ENCODE assay signal across 34 cellular contexts in genomic region chr10:109941193-109941872, GRCh38. TPM values are rescaled to one million over a fixed set of nuclear protein-coding genes. Genes with fewer than 3 reads are reported as not detected.
DNase-seq lines count a peak whose midpoint lies in the region; ATAC-seq, FAIRE-seq and TF ChIP-seq lines count a peak whose summit lies in the region.
"Had no signal": no experiment of that assay in that cellular context is flagged by ENCODE, and none has a peak within 500 bp of the region (broad histone marks: within the 10 kb centered on the region; RNA-seq: fewer than 3 reads in every experiment).

No MANE protein-coding gene starts in this region.

- intact Hi-C loops in HepG2 (cut with micrococcal nuclease; ENCODE audit: unreplicated experiment): no loop called here
- intact Hi-C loops in right lobe of liver (cut with DNase I): no loop called here
- intact Hi-C loops in naive thymus-derived CD4-positive, alpha-beta T cell (cut with micrococcal nuclease): no loop called here
- intact Hi-C loops in colonic mucosa (cut with DNase I): no loop called here
- intact Hi-C loops in ovary (cut with DNase I): no loop called here

- TF ChIP-seq RAD21 in HepG2 (CRISPR knock-in tag; IDR thresholded peaks at IDR 0.05): no peak

- POLR2A ChIA-PET in HepG2 (lab: Yijun Ruan, JAX): no interaction called here
- POLR2A ChIA-PET in naive thymus-derived CD4-positive, alpha-beta T cell (lab: Charles Lee): interaction anchor here (0.6 kb wide), 1 partner anchor 59 kb away, joined by 3 read pairs; no protein-coding TSS in a partner anchor

- H3K4me3 Mint-ChIP-seq in endodermal cell: no peak overlapping the region
- H3K4me3 Mint-ChIP-seq in naive thymus-derived CD4-positive, alpha-beta T cell: no peak overlapping the region
- H3K4me3 Mint-ChIP-seq: activated CD8-positive, alpha-beta memory T cell treated with anti-CD3 and anti-CD28 coated beads, Interleukin-2, amount 10 ng/mL, durations not matched to agents 7 days and 5 days; activated naive CD8-positive, alpha-beta T cell treated with anti-CD3 and anti-CD28 coated beads, Interleukin-2, amount 10 ng/mL, durations not matched to agents 7 days and 5 days; activated T-cell treated with anti-CD3 and anti-CD28 coated beads, Interleukin-2, amount 50 U/mL, for 4 hours; central memory CD8-positive, alpha-beta T cell; dendritic cell treated with granulocyte-macrophage colony-stimulating factor and Interleukin-4, amounts not matched to agents 40 ng/mL and 50 ng/mL, for 4 days; stimulated activated memory B cell treated with anti-CD40 and anti-IgM and Interleukin-4, amounts not matched to agents 10 μg/mL and 1 μg/mL and 100 μg/mL, for 72 hours; T-helper 1 cell treated with Interleukin-12 subunit alpha and Interleukin-12 subunit beta and Interleukin-4 antibody, amounts not matched to agents 30 μg/mL and 1 μg/mL, for 36 hours had no signal

- H3K9me3 ChIP-seq in HepG2 (ENCODE audit: low read length) (no peaks in the 10 kb centered on the region), right lobe of liver (no peaks in the 10 kb centered on the region), endodermal cell (ENCODE audit: control insufficient read depth, low read length) (no peaks in the 10 kb centered on the region), colonic mucosa (no peaks in the 10 kb centered on the region), ovary (no peaks in the 10 kb centered on the region)
- no peaks in the 10 kb centered on the region for H3K9me3 ChIP-seq in naive thymus-derived CD4-positive, alpha-beta T cell (ENCODE audit: control insufficient read depth in 2 of 3, low read length in 3 of 3)
- H3K9me3 ChIP-seq: A549, esophagus squamous epithelium, psoas muscle, upper lobe of left lung had no signal

- FAIRE-seq in HepG2 (lab: Jason Lieb, UNC) (no peak), H54 (lab: Jason Lieb, UNC) (no peak)
- FAIRE-seq: A549, HTR-8/SVneo, TTC549 had no signal

- TF ChIP-seq EP300 in HepG2 (IDR thresholded peaks at IDR 0.05; ENCODE audit: low read depth in 2 of 2, low read length in 2 of 2) (no peak), HepG2 (CRISPR knock-in tag; IDR thresholded peaks at IDR 0.05; ENCODE audit: borderline replicate concordance) (no peak), ovary (IDR thresholded peaks at IDR 0.05) (no peak)

- in situ Hi-C loops in HepG2 (cut with HindIII; ENCODE audit: extremely low pct_ligation_motif_present, low pct_unique_long_range_greater_than_20kb): no loop called here

- H3K79me2 ChIP-seq in HepG2 (ENCODE audit: insufficient read depth, low read length): no peaks in the 10 kb centered on the region

- no peaks in the 10 kb centered on the region for H3K9me3 Mint-ChIP-seq in endodermal cell
- no peaks in the 10 kb centered on the region for H3K9me3 Mint-ChIP-seq in naive thymus-derived CD4-positive, alpha-beta T cell
- H3K9me3 Mint-ChIP-seq: activated naive CD8-positive, alpha-beta T cell treated with anti-CD3 and anti-CD28 coated beads, Interleukin-2, amount 10 ng/mL, durations not matched to agents 7 days and 5 days; activated T-cell treated with anti-CD3 and anti-CD28 coated beads, Interleukin-2, amount 50 U/mL, for 4 hours; CD4-positive, CD25-positive, alpha-beta regulatory T cell; central memory CD8-positive, alpha-beta T cell; dendritic cell treated with granulocyte-macrophage colony-stimulating factor and Interleukin-4, amounts not matched to agents 40 ng/mL and 50 ng/mL, for 4 days; stimulated activated memory B cell treated with anti-CD40 and anti-IgM and Interleukin-4, amounts not matched to agents 10 μg/mL and 1 μg/mL and 100 μg/mL, for 72 hours; T-helper 1 cell treated with Interleukin-12 subunit alpha and Interleukin-12 subunit beta and Interleukin-4 antibody, amounts not matched to agents 30 μg/mL and 1 μg/mL, for 36 hours had no signal

- peak overlapping the region; percentile 83 for H3K27ac Mint-ChIP-seq in endodermal cell
- H3K27ac Mint-ChIP-seq in naive thymus-derived CD4-positive, alpha-beta T cell: peak overlapping the region in 5 of 9 donors; percentile 15 to 69 (median 55)
- H3K27ac Mint-ChIP-seq: activated CD8-positive, alpha-beta memory T cell treated with anti-CD3 and anti-CD28 coated beads, Interleukin-2, amount 10 ng/mL, durations not matched to agents 7 days and 5 days; activated naive CD8-positive, alpha-beta T cell treated with anti-CD3 and anti-CD28 coated beads, Interleukin-2, amount 10 ng/mL, durations not matched to agents 7 days and 5 days; dendritic cell treated with granulocyte-macrophage colony-stimulating factor and Interleukin-4, amounts not matched to agents 40 ng/mL and 50 ng/mL, for 4 days; stimulated activated memory B cell treated with anti-CD40 and anti-IgM and Interleukin-4, amounts not matched to agents 10 μg/mL and 1 μg/mL and 100 μg/mL, for 72 hours; T-helper 1 cell treated with Interleukin-12 subunit alpha and Interleukin-12 subunit beta and Interleukin-4 antibody, amounts not matched to agents 30 μg/mL and 1 μg/mL, for 36 hours had no signal

- peak overlapping the region; percentile 50 for H3K4me2 ChIP-seq in HepG2 (ENCODE audit: low read depth, low read length)
- H3K4me2 ChIP-seq: A549 had no signal

- DNase-seq in HepG2 (ENCODE audit: low spot score) (no peak), right lobe of liver (no peak), endodermal cell (no peak), colonic mucosa (no peak), ovary (no peak), H54 (ENCODE audit: insufficient read length, low spot score) (no peak)
- DNase-seq in naive thymus-derived CD4-positive, alpha-beta T cell: no peak
- no peak for DNase-seq in stimulated activated CD4-positive, alpha-beta T cell treated with anti-CD3 and anti-CD28 coated beads, Interleukin-4, amount 100 ng/mL, for 1 hour
- DNase-seq: activated CD4-positive, alpha-beta T cell treated with anti-CD3 and anti-CD28 coated beads, Interleukin-2, amount 50 U/mL, for 4 hours; activated CD8-positive, alpha-beta memory T cell treated with anti-CD3 and anti-CD28 coated beads, Interleukin-2, amount 10 ng/mL, durations not matched to agents 7 days and 5 days; activated gamma-delta T cell treated with Interleukin-2 at 50 U/mL for 16 hours; activated naive CD8-positive, alpha-beta T cell treated with anti-CD3 and anti-CD28 coated beads, Interleukin-2, amount 10 ng/mL, durations not matched to agents 7 days and 5 days; activated T-cell treated with anti-CD3 and anti-CD28 coated beads, Interleukin-2, amount 50 U/mL, for 4 hours; CD4-positive, CD25-positive, alpha-beta regulatory T cell; DND-41; esophagus squamous epithelium; foreskin melanocyte; KBM-7; NCI-H1105; NCI-H1930; NCI-H226; NCI-H526 treated with DMSO at 0.1 percent for 48 hours; PC-3; psoas muscle; substantia nigra; upper lobe of left lung had no signal

- H3K27me3 Mint-ChIP-seq in endodermal cell (ENCODE audit: insufficient read depth): peaks cover 16% of the 10 kb centered on the region
- H3K27me3 Mint-ChIP-seq in naive thymus-derived CD4-positive, alpha-beta T cell: peaks cover 0 to 3% (median 0%) of the 10 kb centered on the region in 5 donors
- H3K27me3 Mint-ChIP-seq: activated CD8-positive, alpha-beta memory T cell treated with anti-CD3 and anti-CD28 coated beads, Interleukin-2, amount 10 ng/mL, durations not matched to agents 7 days and 5 days; activated naive CD8-positive, alpha-beta T cell treated with anti-CD3 and anti-CD28 coated beads, Interleukin-2, amount 10 ng/mL, durations not matched to agents 7 days and 5 days; central memory CD8-positive, alpha-beta T cell; dendritic cell treated with granulocyte-macrophage colony-stimulating factor and Interleukin-4, amounts not matched to agents 40 ng/mL and 50 ng/mL, for 4 days had no signal

- H3K4me3 ChIP-seq in HepG2 (replicated peaks in 1 of 3; ENCODE audit: insufficient read depth in 1 of 3, low read depth in 2 of 3, low read length in 3 of 3) (no peak overlapping the region), right lobe of liver (no peak overlapping the region), endodermal cell (ENCODE audit: low read length) (no peak overlapping the region), colonic mucosa (no peak overlapping the region), ovary (no peak overlapping the region)
- H3K4me3 ChIP-seq in naive thymus-derived CD4-positive, alpha-beta T cell (ENCODE audit: low read length): no peak overlapping the region
- H3K4me3 ChIP-seq: A549, esophagus squamous epithelium, psoas muscle, upper lobe of left lung had no signal

- ATAC-seq in HepG2 (peak; percentile 65), right lobe of liver (no peak)
- no peak for ATAC-seq in naive thymus-derived CD4-positive, alpha-beta T cell
- ATAC-seq: A549; activated CD8-positive, alpha-beta memory T cell treated with anti-CD3 and anti-CD28 coated beads, Interleukin-2, amount 10 ng/mL, durations not matched to agents 7 days and 5 days; activated T-cell treated with anti-CD3 and anti-CD28 coated beads, Interleukin-2, amount 50 U/mL, for 4 hours; PC-3; psoas muscle; SK-N-SH treated with all-trans-retinoic acid at 6 μM for 48 hours; stimulated activated memory B cell treated with anti-CD40 and anti-IgM and Interleukin-4, amounts not matched to agents 10 μg/mL and 1 μg/mL and 100 μg/mL, for 72 hours had no signal

- H3K9ac ChIP-seq in HepG2 (ENCODE audit: insufficient read depth, low read depth, low read length) (no peak overlapping the region; the same call in 1 of the 2 replicates), endodermal cell (ENCODE audit: extremely low read depth, low read length, poor library complexity, severe bottlenecking) (no peak overlapping the region), colonic mucosa (ENCODE audit: low read depth in 2 of 2, low read length in 2 of 2) (no peak overlapping the region)

- CTCF ChIA-PET in HepG2 (lab: Yijun Ruan, JAX; ENCODE audit: low intra/inter-chr PET ratio, low total read pairs): no interaction called here
- CTCF ChIA-PET in naive thymus-derived CD4-positive, alpha-beta T cell (lab: Charles Lee): interaction anchor here (0.6 to 1.6 kb wide), 2 partner anchors 8 to 1014 kb away, joined by 4 to 5 read pairs; no protein-coding TSS in a partner anchor

- WGBS in HepG2 (ENCODE audit: low lambda C conversion rate): 28% methylated on average over 5 of the region's 5 CpGs
- 81% methylated on average over 4 of the region's 5 CpGs for WGBS in right lobe of liver (ENCODE audit: insufficient coverage, low coverage, low lambda C conversion rate, missing lambda C conversion rate)
- WGBS in endodermal cell (ENCODE audit: insufficient coverage in 1 of 2, insufficient read length in 1 of 2), 2 experiments: 76 to 88% methylated on average over 4 to 5 of the region's 5 CpGs
- 65 to 74% (median 68%) methylated on average over 5 of the region's 5 CpGs for WGBS in ovary, 3 donors

- peaks cover 23% of the 10 kb centered on the region for H3K4me1 Mint-ChIP-seq in endodermal cell
- H3K4me1 Mint-ChIP-seq in naive thymus-derived CD4-positive, alpha-beta T cell: peaks cover 6 to 58% (median 49%) of the 10 kb centered on the region in 7 donors
- H3K4me1 Mint-ChIP-seq: stimulated activated memory B cell treated with anti-CD40 and anti-IgM and Interleukin-4, amounts not matched to agents 10 μg/mL and 1 μg/mL and 100 μg/mL, for 72 hours had no signal

- H3K36me3 ChIP-seq in HepG2 (replicated peaks in 1 of 2; ENCODE audit: control insufficient read depth in 1 of 2, insufficient read depth in 2 of 2, low read length in 2 of 2) (no peaks in the 10 kb centered on the region), right lobe of liver (no peaks in the 10 kb centered on the region), endodermal cell (ENCODE audit: control insufficient read depth, insufficient read depth, low read length) (no peaks in the 10 kb centered on the region), colonic mucosa (no peaks in the 10 kb centered on the region), ovary (no peaks in the 10 kb centered on the region)
- no peaks in the 10 kb centered on the region for H3K36me3 ChIP-seq in naive thymus-derived CD4-positive, alpha-beta T cell (ENCODE audit: control insufficient read depth in 2 of 3, insufficient read depth in 3 of 3, low read length in 3 of 3)
- H3K36me3 ChIP-seq: esophagus squamous epithelium, upper lobe of left lung had no signal

- no TSS peak for BruUV-seq in HepG2 (replicated peaks; lab: Mats Ljungman, UMichigan)

- H4K20me1 ChIP-seq in HepG2 (ENCODE audit: insufficient read depth, low read length): no peaks in the 10 kb centered on the region

- H3K4me1 ChIP-seq in HepG2 (ENCODE audit: insufficient read depth, low read length) (peaks cover 6% of the 10 kb centered on the region; the same call in 1 of the 2 replicates), right lobe of liver (no peaks in the 10 kb centered on the region), endodermal cell (ENCODE audit: control insufficient read depth, insufficient read depth, low read length) (peaks cover 5% of the 10 kb centered on the region), colonic mucosa (no peaks in the 10 kb centered on the region), ovary (ENCODE audit: insufficient read depth) (no peaks in the 10 kb centered on the region)
- peaks cover 0 to 30% of the 10 kb centered on the region in 2 donors for H3K4me1 ChIP-seq in naive thymus-derived CD4-positive, alpha-beta T cell (ENCODE audit: control insufficient read depth in 2 of 2, insufficient read depth in 2 of 2, low read length in 2 of 2)
- H3K4me1 ChIP-seq: A549, psoas muscle had no signal

- H3K27me3 ChIP-seq in HepG2 (ENCODE audit: control insufficient read depth in 1 of 2, insufficient read depth in 2 of 2, low read length in 2 of 2): no peaks in the 10 kb centered on the region; a peak in 1 of 5 replicates
- H3K27me3 ChIP-seq in right lobe of liver: no peaks in the 10 kb centered on the region
- H3K27me3 ChIP-seq in endodermal cell (ENCODE audit: control insufficient read depth, insufficient read depth, low read length, poor library complexity, severe bottlenecking): no peaks in the 10 kb centered on the region
- no peaks in the 10 kb centered on the region for H3K27me3 ChIP-seq in naive thymus-derived CD4-positive, alpha-beta T cell (ENCODE audit: control insufficient read depth in 2 of 2, insufficient read depth in 2 of 2, low read length in 2 of 2)
- H3K27me3 ChIP-seq in colonic mucosa: no peaks in the 10 kb centered on the region
- no peaks in the 10 kb centered on the region for H3K27me3 ChIP-seq in ovary
- H3K27me3 ChIP-seq: esophagus squamous epithelium, upper lobe of left lung had no signal

- H3K27ac ChIP-seq in HepG2 (ENCODE audit: extremely low read length, insufficient read depth, low read length): no peak overlapping the region
- H3K27ac ChIP-seq in right lobe of liver: no peak overlapping the region
- H3K27ac ChIP-seq in endodermal cell (ENCODE audit: low read depth, low read length): no peak overlapping the region
- H3K27ac ChIP-seq in naive thymus-derived CD4-positive, alpha-beta T cell (ENCODE audit: low read depth, low read length): no peak overlapping the region
- no peak overlapping the region for H3K27ac ChIP-seq in colonic mucosa
- no peak overlapping the region for H3K27ac ChIP-seq in ovary
- H3K27ac ChIP-seq: A549, esophagus squamous epithelium, psoas muscle, upper lobe of left lung had no signal

- H2AFZ ChIP-seq in HepG2 (ENCODE audit: low read length): no peak overlapping the region

- TF ChIP-seq CTCF in HepG2 (CRISPR knock-in tag; IDR thresholded peaks at IDR 0.05) (no peak), right lobe of liver (IDR thresholded peaks at IDR 0.05) (no peak), endodermal cell (conservative IDR thresholded peaks at IDR 0.05) (no peak), colonic mucosa (IDR thresholded peaks at IDR 0.05) (no peak), ovary (IDR thresholded peaks at IDR 0.05) (no peak)

- TF ChIP-seq POLR2A in HepG2 (IDR thresholded peaks at IDR 0.05; ENCODE audit: insufficient read depth in 1 of 2, low read depth in 2 of 2, low read length in 2 of 2) (no peak), right lobe of liver (IDR thresholded peaks at IDR 0.05) (no peak), ovary (IDR thresholded peaks at IDR 0.05) (no peak), H54 (IDR thresholded peaks at IDR 0.05; ENCODE audit: low read depth, low read length) (no peak)

- H3K36me3 Mint-ChIP-seq in endodermal cell (ENCODE audit: low read depth): no peaks in the 10 kb centered on the region
- H3K36me3 Mint-ChIP-seq in naive thymus-derived CD4-positive, alpha-beta T cell: no peaks in the 10 kb centered on the region
- H3K36me3 Mint-ChIP-seq: activated CD8-positive, alpha-beta memory T cell treated with anti-CD3 and anti-CD28 coated beads, Interleukin-2, amount 10 ng/mL, durations not matched to agents 7 days and 5 days; activated naive CD8-positive, alpha-beta T cell treated with anti-CD3 and anti-CD28 coated beads, Interleukin-2, amount 10 ng/mL, durations not matched to agents 7 days and 5 days; CD4-positive, CD25-positive, alpha-beta regulatory T cell; stimulated activated memory B cell treated with anti-CD40 and anti-IgM and Interleukin-4, amounts not matched to agents 10 μg/mL and 1 μg/mL and 100 μg/mL, for 72 hours had no signal

RNA-seq across cellular contexts. Expression of gene XPNPEP1, which starts 18.0 kb away (rescaled TPM):
- total RNA-seq in HepG2 (2016; rRNA removed; fragmentation: Illumina TruSeq; extraction: Trizol) (28.4 and 30.3 TPM in 2 replicates), right lobe of liver (10 to 100 TPM; 13.9 to 57.8 (median 29.4) TPM), endodermal cell (10 to 100 TPM; 39.2 to 50.2 TPM), colonic mucosa (100 to 1,000 TPM; 122 to 127 TPM), ovary (10 to 100 TPM; 39.6 to 70.7 (median 47.1) TPM)
- total RNA-seq in HepG2 (2016; cell fraction: cytosol; rRNA removed; fragmentation: Illumina TruSeq; extraction: Trizol; ENCODE audit: low read depth): 4.1 and 5.8 TPM in 2 replicates
- 29.5 and 30.7 TPM in 2 replicates for total RNA-seq in HepG2 (2016; cell fraction: insoluble cytoplasmic fraction; rRNA removed; fragmentation: Illumina TruSeq; extraction: Trizol)
- total RNA-seq in HepG2 (2016; cell fraction: membrane; rRNA removed; fragmentation: Illumina TruSeq; extraction: Trizol): 12.3 and 13.8 TPM in 2 replicates
- total RNA-seq in HepG2 (2016; cell fraction: nucleus; rRNA removed; fragmentation: Illumina TruSeq; extraction: Trizol): 39.8 and 40.1 TPM in 2 replicates
- polyA plus RNA-seq in HepG2 (2011; rRNA removed) (55.5 and 76.1 TPM in 2 replicates), ovary (10 to 100 TPM; 27.2 to 70.4 TPM)
- 65.7 and 89.1 TPM in 2 replicates for polyA plus RNA-seq in HepG2 (2011; cell fraction: cytosol; rRNA removed)
- polyA plus RNA-seq in HepG2 (2011; cell fraction: nucleus; rRNA removed): 262 and 282 TPM in 2 replicates
- polyA plus RNA-seq in HepG2 (2012): 18.0 and 24.0 TPM in 2 replicates
- 2.7 and 2.8 TPM in 2 replicates for polyA plus RNA-seq in HepG2 (2016; cell fraction: cytosol; fragmentation: Illumina TruSeq; extraction: Trizol; ENCODE audit: low read depth)
- 25.0 and 28.1 TPM in 2 replicates for polyA plus RNA-seq in HepG2 (2016; cell fraction: insoluble cytoplasmic fraction; fragmentation: Illumina TruSeq; extraction: Trizol; ENCODE audit: low read depth)
- 6.2 and 7.9 TPM in 2 replicates for polyA plus RNA-seq in HepG2 (2016; cell fraction: membrane; fragmentation: Illumina TruSeq; extraction: Trizol; ENCODE audit: low read depth)
- polyA plus RNA-seq in HepG2 (2016; cell fraction: nucleus; fragmentation: Illumina TruSeq; extraction: Trizol; ENCODE audit: insufficient read depth, low read depth): 37.8 and 41.4 TPM in 2 replicates
- 225 and 394 TPM in 2 replicates for polyA minus RNA-seq in HepG2 (2011; rRNA and poly(A)+ RNA removed; ENCODE audit: low replicate concordance)
- 40.2 and 54.6 TPM in 2 replicates for polyA minus RNA-seq in HepG2 (2011; cell fraction: cytosol; rRNA and poly(A)+ RNA removed)
- polyA minus RNA-seq in HepG2 (2011; cell fraction: nucleus; rRNA and poly(A)+ RNA removed): 110 and 137 TPM in 2 replicates
- polyA plus RNA-seq in endodermal cell (2013, experiment 1 of 2): 54.5 TPM
- polyA plus RNA-seq in endodermal cell (2013, experiment 2 of 2): 51.2 TPM
- total RNA-seq in naive thymus-derived CD4-positive, alpha-beta T cell: 100 to 1,000 TPM in 1 of 5 experiments, 10 to 100 TPM in 4; 44.1 to 100 (median 60.7) TPM
- 10 to 100 TPM; 15.7 to 19.2 TPM for polyA plus RNA-seq in naive thymus-derived CD4-positive, alpha-beta T cell
